In the genomic region with DNA sequence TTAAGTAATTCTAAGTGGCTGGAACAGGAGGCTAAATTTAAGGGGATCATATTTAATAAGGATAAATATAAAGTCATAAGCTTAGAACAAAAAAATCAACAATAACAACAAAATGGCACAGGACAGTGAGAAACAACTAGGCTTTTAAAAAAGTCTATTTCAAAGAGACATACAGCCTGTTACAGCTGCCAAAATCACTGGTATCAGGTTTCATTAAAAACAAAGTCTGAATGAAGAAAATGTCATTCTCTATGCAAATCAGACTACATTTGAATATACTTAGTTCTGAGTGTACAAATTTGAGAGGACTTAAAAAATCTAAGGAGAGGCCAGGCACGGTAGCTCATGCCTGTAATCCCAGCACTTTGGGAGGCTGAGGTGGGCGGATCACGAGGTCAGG, we compare ENCODE assay signal across 25 cellular contexts. TPM values are rescaled to one million over a fixed set of nuclear protein-coding genes. Genes with fewer than 3 reads are reported as not detected.
DNase-seq lines count a peak whose midpoint lies in the region; ATAC-seq and TF ChIP-seq lines count a peak whose summit lies in the region.
"Had no signal": no experiment of that assay in that cellular context is flagged by ENCODE, and none has a peak within 500 bp of the region (broad histone marks: within the 10 kb centered on the region; RNA-seq: fewer than 3 reads in every experiment).

No MANE protein-coding gene starts in this region.

- H3K4me1 Mint-ChIP-seq in naive thymus-derived CD4-positive, alpha-beta T cell = peaks cover 0 to 23% (median 7%) of the 10 kb centered on the region in 7 donors
- H3K4me1 Mint-ChIP-seq: activated CD4-positive, alpha-beta T cell treated with anti-CD3 and anti-CD28 coated beads, Interleukin-2, amount 10 ng/mL, durations not matched to agents 24 days and 14 days had no signal

- H3K4me2 ChIP-seq in Karpas-422 (ENCODE audit: low read depth, low read length, poor library complexity, severe bottlenecking) = peak overlapping the region; percentile 50
- H3K4me2 ChIP-seq: PC-9 had no signal

- no peaks in the 10 kb centered on the region for H4K20me1 ChIP-seq in Karpas-422 (ENCODE audit: insufficient read depth, low read depth, low read length)

- intact Hi-C loops in naive thymus-derived CD4-positive, alpha-beta T cell (cut with micrococcal nuclease) = loop anchor here in 1 of 2 donors (5.0 kb wide), 1 partner anchor 43 kb away; the partner anchor contains the start of gene TFCP2
- intact Hi-C loops in sciatic nerve (cut with DNase I) = no loop called here

- DNase-seq in Karpas-422 (peak; percentile 73), RWPE2 (ENCODE audit: low spot score) (no peak), fibroblast of gingiva (ENCODE audit: low read depth) (peak; percentile 56), renal cortical epithelial cell (ENCODE audit: low read depth) (peak; percentile 21), sciatic nerve (ENCODE audit: low spot score) (no peak), cerebellum (ENCODE audit: low spot score) (no peak)
- no peak for DNase-seq in naive thymus-derived CD4-positive, alpha-beta T cell
- DNase-seq: activated CD4-positive, alpha-beta T cell treated with anti-CD3 and anti-CD28 coated beads, Interleukin-2, amount 10 ng/mL, durations not matched to agents 24 days and 14 days; activated CD8-positive, alpha-beta memory T cell treated with anti-CD3 and anti-CD28 coated beads, Interleukin-2, amount 10 ng/mL, durations not matched to agents 7 days and 5 days; activated naive CD4-positive, alpha-beta T cell treated with anti-CD3 and anti-CD28 coated beads, Interleukin-2, amount 50 U/mL, for 16 hours; CD8-positive, alpha-beta T cell; cortex of kidney; DMS153; immature natural killer cell; MG63; mucosa of descending colon; NCI-H1436 treated with DMSO at 0.1 percent for 48 hours; NCI-H226; PC-9; stimulated activated CD4-positive, alpha-beta T cell treated with anti-CD3 and anti-CD28 coated beads, Interleukin-2, amount 100 ng/mL, for 24 hours; stimulated activated naive CD4-positive, alpha-beta T cell treated with Interleukin-2 at 50 U/mL for 16 hours had no signal

- CTCF ChIA-PET in naive thymus-derived CD4-positive, alpha-beta T cell (lab: Charles Lee) = no interaction called here

- H2AFZ ChIP-seq in Karpas-422 (ENCODE audit: low read length) = no peak overlapping the region
- H2AFZ ChIP-seq: PC-9 had no signal

- ATAC-seq in RWPE2 (ENCODE audit: low read depth) = no peak
- ATAC-seq in naive thymus-derived CD4-positive, alpha-beta T cell = no peak
- no peak for ATAC-seq in sciatic nerve
- ATAC-seq: activated CD8-positive, alpha-beta memory T cell treated with anti-CD3 and anti-CD28 coated beads, Interleukin-2, amount 10 ng/mL, durations not matched to agents 7 days and 5 days; CD8-positive, alpha-beta T cell; mucosa of descending colon had no signal

- POLR2A ChIA-PET in naive thymus-derived CD4-positive, alpha-beta T cell (lab: Charles Lee) = no interaction called here

- H3K36me3 Mint-ChIP-seq in naive thymus-derived CD4-positive, alpha-beta T cell = peaks cover 6 to 17% (median 10%) of the 10 kb centered on the region in 5 donors

- H3K9me3 Mint-ChIP-seq in naive thymus-derived CD4-positive, alpha-beta T cell = peaks cover 0 to 1% (median 0%) of the 10 kb centered on the region in 11 donors
- H3K9me3 Mint-ChIP-seq: activated CD4-positive, alpha-beta T cell treated with anti-CD3 and anti-CD28 coated beads, Interleukin-2, amount 10 ng/mL, durations not matched to agents 24 days and 14 days; CD8-positive, alpha-beta T cell; immature natural killer cell had no signal

- no peak for TF ChIP-seq CTCF in RWPE2 (IDR thresholded peaks at IDR 0.05; ENCODE audit: poor library complexity, severe bottlenecking)

- H3K79me2 ChIP-seq in Karpas-422 (ENCODE audit: low read length) = peaks cover 66% of the 10 kb centered on the region

- no peaks in the 10 kb centered on the region for H3K9me2 ChIP-seq in Karpas-422 (replicated peaks; ENCODE audit: insufficient read depth, low read length)

- no peaks in the 10 kb centered on the region for H3K27me3 Mint-ChIP-seq in naive thymus-derived CD4-positive, alpha-beta T cell
- H3K27me3 Mint-ChIP-seq: activated CD4-positive, alpha-beta T cell treated with anti-CD3 and anti-CD28 coated beads, Interleukin-2, amount 10 ng/mL, durations not matched to agents 24 days and 14 days; activated CD8-positive, alpha-beta memory T cell treated with anti-CD3 and anti-CD28 coated beads, Interleukin-2, amount 10 ng/mL, durations not matched to agents 7 days and 5 days; progenitor cell of endocrine pancreas had no signal

- peak overlapping the region in 1 of 9 donors; percentile 70 for H3K27ac Mint-ChIP-seq in naive thymus-derived CD4-positive, alpha-beta T cell
- H3K27ac Mint-ChIP-seq: activated CD4-positive, alpha-beta T cell treated with anti-CD3 and anti-CD28 coated beads, Interleukin-2, amount 10 ng/mL, durations not matched to agents 24 days and 14 days; activated CD8-positive, alpha-beta memory T cell treated with anti-CD3 and anti-CD28 coated beads, Interleukin-2, amount 10 ng/mL, durations not matched to agents 7 days and 5 days; CD8-positive, alpha-beta T cell; progenitor cell of endocrine pancreas had no signal

- H3K27me3 ChIP-seq in Karpas-422 (ENCODE audit: low read length) (no peaks in the 10 kb centered on the region), RWPE2 (ENCODE audit: insufficient read depth, poor library complexity, severe bottlenecking) (no peaks in the 10 kb centered on the region)
- no peaks in the 10 kb centered on the region for H3K27me3 ChIP-seq in naive thymus-derived CD4-positive, alpha-beta T cell (ENCODE audit: control insufficient read depth in 2 of 2, insufficient read depth in 2 of 2, low read length in 2 of 2)
- H3K27me3 ChIP-seq: ascending aorta, MG63, SJCRH30 had no signal

- H3K4me3 Mint-ChIP-seq in naive thymus-derived CD4-positive, alpha-beta T cell = no peak overlapping the region
- H3K4me3 Mint-ChIP-seq: activated CD4-positive, alpha-beta T cell treated with anti-CD3 and anti-CD28 coated beads, Interleukin-2, amount 10 ng/mL, durations not matched to agents 24 days and 14 days; activated CD8-positive, alpha-beta memory T cell treated with anti-CD3 and anti-CD28 coated beads, Interleukin-2, amount 10 ng/mL, durations not matched to agents 7 days and 5 days; CD8-positive, alpha-beta T cell; immature natural killer cell had no signal

- H3K9ac ChIP-seq in Karpas-422 (ENCODE audit: low read length) = no peak overlapping the region

- H3K36me3 ChIP-seq in Karpas-422 (ENCODE audit: insufficient read depth, low read length) = peaks cover 6% of the 10 kb centered on the region; the same call in 1 of the 2 replicates
- peaks cover 15% of the 10 kb centered on the region for H3K36me3 ChIP-seq in RWPE2 (ENCODE audit: low read depth)
- peaks cover 0 to 8% (median 0%) of the 10 kb centered on the region in 3 experiments for H3K36me3 ChIP-seq in naive thymus-derived CD4-positive, alpha-beta T cell (ENCODE audit: control insufficient read depth in 2 of 3, insufficient read depth in 3 of 3, low read length in 3 of 3)
- H3K36me3 ChIP-seq: MG63 had no signal

- no peak overlapping the region for H3K4me3 ChIP-seq in Karpas-422 (ENCODE audit: low read length)
- H3K4me3 ChIP-seq in RWPE2 (ENCODE audit: severe bottlenecking) = no peak overlapping the region
- no peak overlapping the region for H3K4me3 ChIP-seq in naive thymus-derived CD4-positive, alpha-beta T cell (ENCODE audit: low read length)
- H3K4me3 ChIP-seq: ascending aorta, MG63, mucosa of descending colon, PC-9, SJCRH30, skin epidermis had no signal

- H3K9me3 ChIP-seq in Karpas-422 (ENCODE audit: low read length) = no peaks in the 10 kb centered on the region
- H3K9me3 ChIP-seq in RWPE2 (ENCODE audit: severe bottlenecking) = no peaks in the 10 kb centered on the region
- H3K9me3 ChIP-seq in naive thymus-derived CD4-positive, alpha-beta T cell (ENCODE audit: control insufficient read depth in 2 of 3, low read length in 3 of 3) = no peaks in the 10 kb centered on the region
- H3K9me3 ChIP-seq: ascending aorta, MG63, mucosa of descending colon, SJCRH30 had no signal

- H3K27ac ChIP-seq in Karpas-422 (ENCODE audit: low read length) (peak overlapping the region; percentile 57), RWPE2 (ENCODE audit: poor library complexity, severe bottlenecking) (peak overlapping the region; percentile 89)
- no peak overlapping the region for H3K27ac ChIP-seq in naive thymus-derived CD4-positive, alpha-beta T cell (ENCODE audit: low read depth, low read length)
- H3K27ac ChIP-seq: ascending aorta, PC-9, SJCRH30, skin epidermis had no signal

- H3K4me1 ChIP-seq in Karpas-422 (ENCODE audit: low read length) (peaks cover 36% of the 10 kb centered on the region), RWPE2 (ENCODE audit: insufficient read depth, poor library complexity, severe bottlenecking) (peaks cover 42% of the 10 kb centered on the region)
- H3K4me1 ChIP-seq in naive thymus-derived CD4-positive, alpha-beta T cell (ENCODE audit: control insufficient read depth in 2 of 2, insufficient read depth in 2 of 2, low read length in 2 of 2) = no peaks in the 10 kb centered on the region
- H3K4me1 ChIP-seq: ascending aorta had no signal

RNA-seq across cellular contexts. Expression of gene TFCP2, which starts 44.0 kb away (rescaled TPM):
- 17.9 and 26.5 TPM in 2 replicates for total RNA-seq in Karpas-422 (2014; rRNA removed; shearing (Covaris generic); ENCODE audit: low replicate concordance)
- 14.1 and 31.3 TPM in 2 replicates for total RNA-seq in renal cortical epithelial cell
- total RNA-seq in naive thymus-derived CD4-positive, alpha-beta T cell = 10 to 100 TPM; 23.4 to 42.3 (median 36.6) TPM
- 10 to 100 TPM; 10.8 to 16.6 TPM for polyA plus RNA-seq in naive thymus-derived CD4-positive, alpha-beta T cell
- total RNA-seq in sciatic nerve = 32.2 TPM
- total RNA-seq in cerebellum = 21.5 TPM

RNA-seq across cellular contexts. Expression of gene CSRNP2, which starts 45.5 kb away (rescaled TPM):
- 14.5 and 15.2 TPM in 2 replicates for total RNA-seq in Karpas-422 (2014; rRNA removed; shearing (Covaris generic); ENCODE audit: low replicate concordance)
- total RNA-seq in renal cortical epithelial cell = 22.9 and 40.8 TPM in 2 replicates
- 10 to 100 TPM; 20.0 to 38.7 (median 23.4) TPM for total RNA-seq in naive thymus-derived CD4-positive, alpha-beta T cell
- polyA plus RNA-seq in naive thymus-derived CD4-positive, alpha-beta T cell = 1 to 10 TPM; 2.7 to 6.9 TPM
- 38.4 TPM for total RNA-seq in sciatic nerve
- 62.9 TPM for total RNA-seq in cerebellum

Comparison
In these comparisons a context has a peak if more than half of its experiments do, and no peak if none do; other contexts are left out.
1. DNase-seq: peak in Karpas-422 (single experiment), fibroblast of gingiva (single experiment) and renal cortical epithelial cell (single experiment); none in RWPE2 (single experiment), naive thymus-derived CD4-positive, alpha-beta T cell (0 of 9), sciatic nerve (single experiment) and cerebellum (single experiment).